12 cellular contexts compared by ENCODE assay signal in the genomic region with DNA sequence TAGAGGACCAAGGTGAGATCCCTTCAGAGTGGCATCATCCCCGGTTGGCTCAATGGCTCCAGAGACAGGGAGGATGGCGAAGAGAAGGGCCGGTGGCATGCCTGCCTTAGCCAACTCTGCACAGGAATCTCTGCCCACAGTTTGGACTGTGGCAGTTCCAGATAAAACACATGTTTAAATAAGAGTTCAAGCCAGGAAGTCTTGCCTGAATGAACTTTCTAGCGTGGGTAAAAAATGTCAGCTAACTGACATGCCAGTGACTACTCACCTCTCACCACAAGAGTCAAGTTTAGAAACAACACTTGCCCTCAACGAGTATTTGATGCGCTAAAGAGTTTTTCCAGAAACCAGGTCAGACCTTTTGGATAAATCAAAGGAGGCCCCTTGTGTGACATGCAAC. TPM values are rescaled to one million over a fixed set of nuclear protein-coding genes. Genes with fewer than 3 reads are reported as not detected.
DNase-seq lines count a peak whose midpoint lies in the region; ATAC-seq and TF ChIP-seq lines count a peak whose summit lies in the region.
"Had no signal": no experiment of that assay in that cellular context is flagged by ENCODE, and none has a peak within 500 bp of the region (broad histone marks: within the 10 kb centered on the region; RNA-seq: fewer than 3 reads in every experiment).

No MANE protein-coding gene starts in this region.

- H3K9ac ChIP-seq in subcutaneous abdominal adipose tissue (ENCODE audit: low read length in 5 of 5) = peak overlapping the region in 2 of 5 donors; percentile 22 to 30

- H3K9me3 ChIP-seq in hepatocyte (ENCODE audit: low read depth) = no peaks in the 10 kb centered on the region
- H3K9me3 ChIP-seq in subcutaneous abdominal adipose tissue (ENCODE audit: control insufficient read depth in 5 of 5, low read length in 5 of 5) = no peaks in the 10 kb centered on the region

- peaks cover 90% of the 10 kb centered on the region for H3K4me1 Mint-ChIP-seq in activated T-cell treated with anti-CD3 and anti-CD28 coated beads, Interleukin-2, amount 50 U/mL, for 72 hours (ENCODE audit: low read depth)
- H3K4me1 Mint-ChIP-seq in activated naive CD8-positive, alpha-beta T cell treated with anti-CD3 and anti-CD28 coated beads for 36 hours = peaks cover 71% of the 10 kb centered on the region

- H3K36me3 Mint-ChIP-seq in activated T-cell treated with anti-CD3 and anti-CD28 coated beads, Interleukin-2, amount 50 U/mL, for 72 hours (ENCODE audit: insufficient read depth in 2 of 2) = peaks cover 2 to 5% of the 10 kb centered on the region in 2 donors
- peaks cover 19% of the 10 kb centered on the region for H3K36me3 Mint-ChIP-seq in activated naive CD8-positive, alpha-beta T cell treated with anti-CD3 and anti-CD28 coated beads for 36 hours

- H3K4me1 ChIP-seq in hepatocyte (ENCODE audit: insufficient read depth) (peaks cover 54% of the 10 kb centered on the region), subcutaneous abdominal adipose tissue (ENCODE audit: control insufficient read depth in 5 of 5, insufficient read depth in 5 of 5, low read length in 5 of 5) (peaks cover 33 to 85% (median 83%) of the 10 kb centered on the region in 5 donors)

- H3K27me3 ChIP-seq in hepatocyte (no peaks in the 10 kb centered on the region), subcutaneous abdominal adipose tissue (ENCODE audit: control insufficient read depth in 5 of 5, insufficient read depth in 4 of 5, low read length in 5 of 5) (no peaks in the 10 kb centered on the region)

- H3K9me2 ChIP-seq in hepatocyte (replicated peaks; ENCODE audit: insufficient read depth) = no peaks in the 10 kb centered on the region

- no peaks in the 10 kb centered on the region for H3K27me3 Mint-ChIP-seq in activated T-cell treated with anti-CD3 and anti-CD28 coated beads, Interleukin-2, amount 50 U/mL, for 72 hours (ENCODE audit: low read depth)
- no peaks in the 10 kb centered on the region for H3K27me3 Mint-ChIP-seq in activated naive CD8-positive, alpha-beta T cell treated with anti-CD3 and anti-CD28 coated beads for 36 hours

- no peaks in the 10 kb centered on the region for H3K36me3 ChIP-seq in hepatocyte (replicated peaks; ENCODE audit: insufficient read depth, low read depth)
- H3K36me3 ChIP-seq in subcutaneous abdominal adipose tissue (ENCODE audit: control insufficient read depth in 5 of 5, insufficient read depth in 5 of 5, low read length in 5 of 5) = no peaks in the 10 kb centered on the region

- H4K20me1 ChIP-seq in hepatocyte (ENCODE audit: insufficient read depth, poor library complexity, severe bottlenecking) = no peaks in the 10 kb centered on the region

- H2AFZ ChIP-seq in hepatocyte = no peak overlapping the region

- H3K4me3 ChIP-seq in hepatocyte (no peak overlapping the region), subcutaneous abdominal adipose tissue (ENCODE audit: low read depth in 1 of 5, low read length in 5 of 5) (no peak overlapping the region)

- no peaks in the 10 kb centered on the region for H3K9me3 Mint-ChIP-seq in activated T-cell treated with anti-CD3 and anti-CD28 coated beads, Interleukin-2, amount 50 U/mL, for 72 hours
- no peaks in the 10 kb centered on the region for H3K9me3 Mint-ChIP-seq in activated naive CD8-positive, alpha-beta T cell treated with anti-CD3 and anti-CD28 coated beads for 36 hours

- no peak for ATAC-seq in activated T-cell treated with anti-CD3 and anti-CD28 coated beads, Interleukin-2, amount 50 U/mL, for 72 hours (replicated peaks in 1 of 2)
- ATAC-seq in activated CD4-positive, CD25-positive, alpha-beta regulatory T cell treated with anti-CD3 and anti-CD28 coated beads, Interleukin-2, amount 50 U/mL, for 24 hours = no peak

- peak overlapping the region; percentile 88 for H3K4me2 ChIP-seq in hepatocyte

- peaks cover 4% of the 10 kb centered on the region for H3K79me2 ChIP-seq in hepatocyte

- H3K27ac Mint-ChIP-seq in activated T-cell treated with anti-CD3 and anti-CD28 coated beads, Interleukin-2, amount 50 U/mL, for 72 hours = peak overlapping the region; percentile 52
- peak overlapping the region; percentile 9 for H3K27ac Mint-ChIP-seq in activated naive CD8-positive, alpha-beta T cell treated with anti-CD3 and anti-CD28 coated beads for 36 hours

- WGBS in hepatocyte (ENCODE audit: low lambda C conversion rate, missing lambda C conversion rate) = 69% methylated on average over 6 of the region's 6 CpGs

- no peak for DNase-seq in activated T-cell treated with anti-CD3 and anti-CD28 coated beads, Interleukin-2, amount 50 U/mL, for 72 hours
- no peak for DNase-seq in activated T-cell treated with anti-CD3 and anti-CD28 coated beads, Interleukin-2, amount 50 U/mL, for 48 hours
- DNase-seq in activated naive CD8-positive, alpha-beta T cell treated with anti-CD3 and anti-CD28 coated beads for 36 hours = no peak
- DNase-seq in hepatocyte (ENCODE audit: low spot score) = no peak
- no peak for DNase-seq in AG08395 (ENCODE audit: low spot score)
- no peak for DNase-seq in amygdala (lab: John Stamatoyannopoulos, UW)
- DNase-seq: erythroblast, islet precursor cell, NCI-H2029, nucleus accumbens had no signal

- TF ChIP-seq CTCF in hepatocyte (IDR thresholded peaks at IDR 0.05; ENCODE audit: poor library complexity) = no peak

- H3K27ac ChIP-seq in hepatocyte = no peak overlapping the region
- H3K27ac ChIP-seq in subcutaneous abdominal adipose tissue (ENCODE audit: low read depth, low read length) = peak overlapping the region; percentile 96

- peak overlapping the region; percentile 46 to 82 for H3K4me3 Mint-ChIP-seq in activated T-cell treated with anti-CD3 and anti-CD28 coated beads, Interleukin-2, amount 50 U/mL, for 72 hours
- peak overlapping the region; percentile 2 for H3K4me3 Mint-ChIP-seq in activated naive CD8-positive, alpha-beta T cell treated with anti-CD3 and anti-CD28 coated beads for 36 hours

RNA-seq across cellular contexts. Expression of a gene that starts 3.0 kb away (rescaled TPM):
- total RNA-seq in activated T-cell treated with anti-CD3 and anti-CD28 coated beads, Interleukin-2, amount 50 U/mL, for 72 hours = 10 to 100 TPM; 16.0 to 17.8 TPM
- 10 to 100 TPM; 12.6 to 12.8 TPM for total RNA-seq in activated naive CD8-positive, alpha-beta T cell treated with anti-CD3 and anti-CD28 coated beads for 36 hours
- 6.1 and 6.9 TPM in 2 replicates for total RNA-seq in hepatocyte
- 3.0 and 7.5 TPM in 2 replicates for polyA plus RNA-seq in hepatocyte

RNA-seq across cellular contexts. Expression of a gene that starts 29.0 kb away (rescaled TPM):
- 10 to 100 TPM; 65.7 to 84.4 TPM for total RNA-seq in activated T-cell treated with anti-CD3 and anti-CD28 coated beads, Interleukin-2, amount 50 U/mL, for 72 hours
- 10 to 100 TPM; 91.4 to 93.3 TPM for total RNA-seq in activated naive CD8-positive, alpha-beta T cell treated with anti-CD3 and anti-CD28 coated beads for 36 hours
- total RNA-seq in hepatocyte = 43.4 and 47.2 TPM in 2 replicates
- 46.9 and 55.7 TPM in 2 replicates for polyA plus RNA-seq in hepatocyte
